8 cellular contexts compared by ENCODE assay signal in genomic region chr2:159035790-159036411, GRCh38.
DNase-seq lines count a peak whose midpoint lies in the region; ATAC-seq and TF ChIP-seq lines count a peak whose summit lies in the region.

No MANE protein-coding gene starts in this region.

- H3K9me2 ChIP-seq in MM.1S (replicated peaks; ENCODE audit: insufficient read depth, low read length): no peaks in the 10 kb centered on the region

- no peak overlapping the region for H3K4me3 ChIP-seq in MM.1S (ENCODE audit: low read length)
- no peak overlapping the region for H3K4me3 ChIP-seq in upper lobe of left lung

- no peak overlapping the region for H3K4me2 ChIP-seq in MM.1S (ENCODE audit: low read depth, low read length)

- no peaks in the 10 kb centered on the region for H3K9me3 ChIP-seq in MM.1S (replicated peaks; ENCODE audit: insufficient read depth, low read length)
- H3K9me3 ChIP-seq in upper lobe of left lung: no peaks in the 10 kb centered on the region

- no peak overlapping the region for H3K27ac Mint-ChIP-seq in activated CD8-positive, alpha-beta T cell treated with anti-CD3 and anti-CD28 coated beads for 36 hours

- no peak for TF ChIP-seq POLR2A in upper lobe of left lung (IDR thresholded peaks at IDR 0.05)

- ATAC-seq in activated CD8-positive, alpha-beta T cell treated with anti-CD3 and anti-CD28 coated beads for 36 hours: no peak
- peak; percentile 57 to 88 for ATAC-seq in upper lobe of left lung (ENCODE audit: low FRiP score in 2 of 2)
- ATAC-seq in GM18517 (IDR thresholded peaks at IDR 0.05; ENCODE audit: unreplicated experiment): no peak
- ATAC-seq in GM21515 (IDR thresholded peaks at IDR 0.05; ENCODE audit: unreplicated experiment): no peak

- H3K9me3 Mint-ChIP-seq in activated CD8-positive, alpha-beta T cell treated with anti-CD3 and anti-CD28 coated beads for 36 hours: peaks cover 3% of the 10 kb centered on the region

- TF ChIP-seq CTCF in MM.1S (IDR thresholded peaks at IDR 0.05; ENCODE audit: low read length) (peak; percentile 43), upper lobe of left lung (IDR thresholded peaks at IDR 0.05) (peak in 3 of 6 experiments; percentile 42 to 59 (median 56))
- peak; percentile 14 for TF ChIP-seq CTCF in activated CD8-positive, alpha-beta T cell treated with anti-CD3 and anti-CD28 coated beads for 36 hours (IDR thresholded peaks at IDR 0.05)

- no peaks in the 10 kb centered on the region for H3K4me1 ChIP-seq in MM.1S (ENCODE audit: low read length)
- H3K4me1 ChIP-seq in upper lobe of left lung: peaks cover 7 to 26% (median 15%) of the 10 kb centered on the region in 4 donors

- no peak for TF ChIP-seq EP300 in upper lobe of left lung (IDR thresholded peaks at IDR 0.05)

- intact Hi-C loops in activated CD8-positive, alpha-beta T cell treated with anti-CD3 and anti-CD28 coated beads for 36 hours (cut with micrococcal nuclease): no loop called here

- no peaks in the 10 kb centered on the region for H3K27me3 Mint-ChIP-seq in activated CD8-positive, alpha-beta T cell treated with anti-CD3 and anti-CD28 coated beads for 36 hours

- H3K27ac ChIP-seq in MM.1S (ENCODE audit: low read length) (no peak overlapping the region), upper lobe of left lung (peak overlapping the region in 1 of 4 donors; percentile 4)

- no peaks in the 10 kb centered on the region for H4K20me1 ChIP-seq in MM.1S (ENCODE audit: insufficient read depth, low read length)

- no peaks in the 10 kb centered on the region for H3K36me3 Mint-ChIP-seq in activated CD8-positive, alpha-beta T cell treated with anti-CD3 and anti-CD28 coated beads for 36 hours (ENCODE audit: low read depth)

- H3K4me3 Mint-ChIP-seq in activated CD8-positive, alpha-beta T cell treated with anti-CD3 and anti-CD28 coated beads for 36 hours: no peak overlapping the region

- no peak overlapping the region for H2AFZ ChIP-seq in MM.1S (ENCODE audit: low read length)

- WGBS in upper lobe of left lung, 2 donors: 79 to 87% methylated on average over 10 of the region's 10 CpGs

- H3K36me3 ChIP-seq in MM.1S (replicated peaks; ENCODE audit: insufficient read depth, low read length): no peaks in the 10 kb centered on the region
- H3K36me3 ChIP-seq in upper lobe of left lung: no peaks in the 10 kb centered on the region

- DNase-seq in EH (ENCODE audit: low read depth) (peak; percentile 53), MM.1S (peak; percentile 49), iPS-NIHi7 (ENCODE audit: extremely low spot score) (peak; percentile 79), upper lobe of left lung (peak in 1 of 2 donors; percentile 64)
- DNase-seq in activated CD8-positive, alpha-beta T cell treated with anti-CD3 and anti-CD28 coated beads for 36 hours: peak; percentile 55
- DNase-seq in activated T-cell treated with anti-CD3 and anti-CD28 coated beads, Interleukin-2, amount 50 U/mL, for 48 hours: no peak

- POLR2A ChIA-PET in activated CD8-positive, alpha-beta T cell treated with anti-CD3 and anti-CD28 coated beads for 36 hours (lab: Charles Lee): no interaction called here

- no peaks in the 10 kb centered on the region for H3K79me2 ChIP-seq in MM.1S (ENCODE audit: low read length)

- H3K27me3 ChIP-seq in MM.1S (replicated peaks; ENCODE audit: insufficient read depth, low read length) (no peaks in the 10 kb centered on the region), upper lobe of left lung (no peaks in the 10 kb centered on the region)

- H3K4me1 Mint-ChIP-seq in activated CD8-positive, alpha-beta T cell treated with anti-CD3 and anti-CD28 coated beads for 36 hours (ENCODE audit: low read depth): peaks cover 4% of the 10 kb centered on the region

- no peaks in the 10 kb centered on the region for H3F3A ChIP-seq in MM.1S (ENCODE audit: insufficient read depth, low read length)

- no peak overlapping the region for H3K9ac ChIP-seq in MM.1S (ENCODE audit: low read length)

- CTCF ChIA-PET in activated CD8-positive, alpha-beta T cell treated with anti-CD3 and anti-CD28 coated beads for 36 hours (lab: Charles Lee): interaction anchor here (0.9 to 1.5 kb wide), 4 partner anchors 14 to 931 kb away, joined by 3 to 7 read pairs (median 4); no protein-coding TSS in a partner anchor

Comparison
In these comparisons a context has a peak if more than half of its experiments do, and no peak if none do; other contexts are left out.
1. DNase-seq: peak in EH (single experiment), MM.1S (single experiment), activated CD8-positive, alpha-beta T cell treated with anti-CD3 and anti-CD28 coated beads for 36 hours (single experiment) and iPS-NIHi7 (single experiment); none in activated T-cell treated with anti-CD3 and anti-CD28 coated beads, Interleukin-2, amount 50 U/mL, for 48 hours (0 of 2).
2. ATAC-seq: peak in upper lobe of left lung (2 of 2); none in activated CD8-positive, alpha-beta T cell treated with anti-CD3 and anti-CD28 coated beads for 36 hours (single experiment), GM18517 (single experiment) and GM21515 (single experiment).